In the genomic region with DNA sequence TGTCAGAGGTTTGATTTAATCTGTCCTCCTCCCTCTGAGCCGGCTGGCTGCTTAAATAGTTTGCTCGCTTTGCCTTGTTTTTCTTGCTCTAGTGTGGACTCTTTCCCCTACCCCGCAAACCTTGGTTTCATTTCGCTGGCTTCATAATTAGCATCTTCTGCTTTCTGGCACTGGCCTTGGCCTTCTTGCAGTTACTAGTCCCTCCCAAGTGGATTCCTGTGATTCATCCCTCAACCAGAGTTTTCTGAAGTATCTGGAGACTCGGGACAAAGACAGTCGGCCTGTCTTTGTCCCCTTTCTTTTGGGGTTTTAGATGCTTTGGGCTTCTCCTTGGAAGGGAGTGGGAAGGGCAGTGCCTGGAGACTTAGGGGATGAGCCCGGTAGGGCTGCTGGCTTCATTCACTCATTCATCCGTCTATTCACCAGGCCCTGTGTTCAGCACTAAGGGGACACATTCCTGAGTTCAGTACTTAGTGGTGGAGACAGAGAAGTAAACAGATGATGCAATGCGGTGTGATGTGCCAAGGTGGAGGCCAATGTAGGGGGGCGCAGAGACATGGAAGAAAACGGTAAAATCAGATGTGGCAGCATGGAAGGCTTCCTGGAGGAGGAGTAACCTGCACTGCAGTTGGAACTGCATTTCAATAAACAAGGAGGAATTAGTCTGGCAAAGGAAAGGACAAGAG, we compare ENCODE assay signal across 12 cellular contexts. TPM values are rescaled to one million over a fixed set of nuclear protein-coding genes. Genes with fewer than 3 reads are reported as not detected.
A peak's percentile ranks its signal among the peaks of the same experiment; 100 is the strongest.
DNase-seq lines count a peak whose midpoint lies in the region; ATAC-seq, FAIRE-seq and TF ChIP-seq lines count a peak whose summit lies in the region.
"Had no signal": no experiment of that assay in that cellular context is flagged by ENCODE, and none has a peak within 500 bp of the region (broad histone marks: within the 10 kb centered on the region; RNA-seq: fewer than 3 reads in every experiment).

No MANE protein-coding gene starts in this region.

- H3K27me3 ChIP-seq in right cardiac atrium (ENCODE audit: control insufficient read depth, insufficient read depth) (no peaks in the 10 kb centered on the region), adrenal gland (no peaks in the 10 kb centered on the region)

- ATAC-seq in Right ventricle myocardium inferior (no peak), right cardiac atrium (no peak), GM21381 (IDR thresholded peaks at IDR 0.05; ENCODE audit: unreplicated experiment) (no peak)
- ATAC-seq in activated naive CD4-positive, alpha-beta T cell treated with anti-CD3 and anti-CD28 coated beads, Interleukin-2, amount 50 U/mL, for 72 hours: no peak
- ATAC-seq: naive thymus-derived CD4-positive, alpha-beta T cell had no signal

- no peak overlapping the region for H3K4me3 ChIP-seq in right cardiac atrium (ENCODE audit: low read length)
- peak overlapping the region in 1 of 4 donors; percentile 8 for H3K4me3 ChIP-seq in adrenal gland

- H3K27ac ChIP-seq in right cardiac atrium (ENCODE audit: low read length) (no peak overlapping the region), adrenal gland (peak overlapping the region; percentile 22 to 86 (median 75))

- TF ChIP-seq POLR2A in adrenal gland (IDR thresholded peaks at IDR 0.05): peak in 1 of 2 donors; percentile 58

- H3K36me3 Mint-ChIP-seq in activated naive CD4-positive, alpha-beta T cell treated with anti-CD3 and anti-CD28 coated beads, Interleukin-2, amount 50 U/mL, for 72 hours: no peaks in the 10 kb centered on the region
- H3K36me3 Mint-ChIP-seq: naive thymus-derived CD4-positive, alpha-beta T cell had no signal

- no peaks in the 10 kb centered on the region for H3K9me3 Mint-ChIP-seq in activated naive CD4-positive, alpha-beta T cell treated with anti-CD3 and anti-CD28 coated beads, Interleukin-2, amount 50 U/mL, for 72 hours
- H3K9me3 Mint-ChIP-seq: activated B cell treated with CpG ODN at 0.5 μM for 24 hours had no signal

- no peak overlapping the region for H3K27ac Mint-ChIP-seq in activated naive CD4-positive, alpha-beta T cell treated with anti-CD3 and anti-CD28 coated beads, Interleukin-2, amount 50 U/mL, for 72 hours
- H3K27ac Mint-ChIP-seq: activated B cell treated with CpG ODN at 0.5 μM for 24 hours had no signal

- H3K36me3 ChIP-seq in adrenal gland (replicated peaks in 1 of 2): no peaks in the 10 kb centered on the region

- no peak for FAIRE-seq in urothelium cell line (lab: Jason Lieb, UNC)

- 45% methylated on average over 11 of the region's 11 CpGs for WGBS in right cardiac atrium
- WGBS in adrenal gland, 4 donors: 21 to 49% (median 35%) methylated on average over 11 of the region's 11 CpGs

- intact Hi-C loops in Right ventricle myocardium inferior (cut with DNase I) (no loop called here), right cardiac atrium (cut with DNase I) (no loop called here), adrenal gland (cut with DNase I) (no loop called here)

- H3K4me1 ChIP-seq in right cardiac atrium (ENCODE audit: control insufficient read depth, insufficient read depth, low read length) (peaks cover 3% of the 10 kb centered on the region), adrenal gland (replicated peaks in 1 of 2) (peaks cover 17 to 21% of the 10 kb centered on the region in 2 donors)

- TF ChIP-seq CTCF in adrenal gland (IDR thresholded peaks at IDR 0.05): no peak

- no peaks in the 10 kb centered on the region for H3K9me3 ChIP-seq in right cardiac atrium (ENCODE audit: control insufficient read depth, low read length)
- H3K9me3 ChIP-seq in adrenal gland (replicated peaks in 1 of 3): no peaks in the 10 kb centered on the region

- peak; percentile 44 for DNase-seq in Right ventricle myocardium inferior (ENCODE audit: missing footprints)
- DNase-seq in right cardiac atrium: no peak
- DNase-seq in adrenal gland: peak; percentile 52 to 80 (median 74)
- peak; percentile 52 for DNase-seq in glomerular visceral epithelial cell (ENCODE audit: extremely low spot score)
- peak; percentile 29 for DNase-seq in urothelium cell line (ENCODE audit: low spot score)
- DNase-seq in activated naive CD4-positive, alpha-beta T cell treated with anti-CD3 and anti-CD28 coated beads, Interleukin-2, amount 50 U/mL, for 72 hours (ENCODE audit: low spot score in 2 of 2): no peak
- no peak for DNase-seq in activated CD8-positive, alpha-beta memory T cell treated with anti-CD3 and anti-CD28 coated beads, Interleukin-2, amount 50 U/mL, for 48 hours
- DNase-seq: 8988T; activated B cell treated with CpG ODN at 0.5 μM for 24 hours; DMS53; naive thymus-derived CD4-positive, alpha-beta T cell had no signal

RNA-seq across cellular contexts. Expression of a gene that starts 21.1 kb away (rescaled TPM):
- not detected for total RNA-seq in Right ventricle myocardium inferior
- total RNA-seq in right cardiac atrium: 1 to 10 TPM in 2 of 4 donors, under 1 TPM in 1, not detected in 1; 0.59 to 3.4 (median 1.0) TPM
- 0.32 TPM for polyA plus RNA-seq in right cardiac atrium
- total RNA-seq in adrenal gland: 1 to 10 TPM; 2.0 to 4.8 (median 3.9) TPM
- 1 to 10 TPM in 2 of 3 donors, under 1 TPM in 1; 0.97 to 1.3 (median 1.2) TPM for polyA plus RNA-seq in adrenal gland
- not detected for total RNA-seq in activated naive CD4-positive, alpha-beta T cell treated with anti-CD3 and anti-CD28 coated beads, Interleukin-2, amount 50 U/mL, for 72 hours
- total RNA-seq: activated B cell treated with CpG ODN at 0.5 μM for 24 hours had no signal
- polyA plus RNA-seq: naive thymus-derived CD4-positive, alpha-beta T cell had no signal

Comparison
In these comparisons a context has a peak if more than half of its experiments do, and no peak if none do; other contexts are left out.
1. DNase-seq: peak in Right ventricle myocardium inferior (single experiment), adrenal gland (7 of 7), glomerular visceral epithelial cell (single experiment) and urothelium cell line (single experiment); none in right cardiac atrium (0 of 3), activated naive CD4-positive, alpha-beta T cell treated with anti-CD3 and anti-CD28 coated beads, Interleukin-2, amount 50 U/mL, for 72 hours (0 of 2) and activated CD8-positive, alpha-beta memory T cell treated with anti-CD3 and anti-CD28 coated beads, Interleukin-2, amount 50 U/mL, for 48 hours (single experiment).